8 cellular contexts compared by ENCODE assay signal in genomic region chr3:49939858-49940666, GRCh38. TPM values are rescaled to one million over a fixed set of nuclear protein-coding genes. Genes with fewer than 3 reads are reported as not detected.
DNase-seq lines count a peak whose midpoint lies in the region; ATAC-seq and TF ChIP-seq lines count a peak whose summit lies in the region.

RBM6 (plus strand) TSS chr3:49940150; CDS start chr3:49962642, 22,492 bp downstream.

- H3K9ac ChIP-seq in colonic mucosa (ENCODE audit: low read depth in 2 of 2, low read length in 2 of 2), result peak within 1 kb of the TSS; percentile 63 to 93

- H3K4me3 ChIP-seq in BE2C (ENCODE audit: low read depth, low read length) (peak within 1 kb of the TSS; percentile 90), colonic mucosa (peak within 1 kb of the TSS; percentile 90)

- TF ChIP-seq CTCF in BE2C (IDR thresholded peaks at IDR 0.05; ENCODE audit: low read depth, low read length) (no peak), colonic mucosa (IDR thresholded peaks at IDR 0.05) (no peak)

- intact Hi-C loops in colonic mucosa (cut with DNase I), result no loop called here

- peak; percentile 94 for DNase-seq in BE2C
- peak; percentile 77 for DNase-seq in GM19240 (ENCODE audit: insufficient read length, low spot score)
- DNase-seq in NCI-H526 (lab: John Stamatoyannopoulos, UW), result peak; percentile 96 to 99
- DNase-seq in activated CD4-positive, alpha-beta T cell treated with anti-CD3 and anti-CD28 coated beads for 48 hours, result peak; percentile 97
- peak; percentile 99 for DNase-seq in colonic mucosa
- peak; percentile 99 for DNase-seq in kidney tubule cell (ENCODE audit: low spot score)
- DNase-seq in stimulated activated CD4-positive, alpha-beta T cell treated with anti-CD3 and anti-CD28 coated beads, Interleukin-1b, Interleukin-23, amount 100 ng/mL, for 24 hours (ENCODE audit: low read depth in 4 of 4, low spot score in 1 of 4), result peak; percentile 83 to 94 (median 88)

- no peaks in the 10 kb centered on the region for H3K4me1 ChIP-seq in BE2C
- no peaks in the 10 kb centered on the region for H3K4me1 ChIP-seq in colonic mucosa

- H3K27me3 ChIP-seq in BE2C (no peaks in the 10 kb centered on the region), colonic mucosa (no peaks in the 10 kb centered on the region)

- H3K36me3 ChIP-seq in BE2C (no peaks in the 10 kb centered on the region), colonic mucosa (no peaks in the 10 kb centered on the region)

- H3K9me3 ChIP-seq in BE2C (no peaks in the 10 kb centered on the region), colonic mucosa (no peaks in the 10 kb centered on the region)

- peak within 1 kb of the TSS; percentile 97 for H3K27ac ChIP-seq in colonic mucosa

- ATAC-seq in HG03460 (IDR thresholded peaks at IDR 0.05; ENCODE audit: unreplicated experiment), result peak; percentile 92

RNA-seq across cellular contexts. Expression of gene RBM6, which starts in this region (rescaled TPM):
- 41.8 TPM for polyA plus RNA-seq in BE2C (2012; ENCODE audit: insufficient read depth, insufficient read length, low read depth)
- total RNA-seq in colonic mucosa, result 10 to 100 TPM; 49.8 to 60.3 TPM

Comparison
In these comparisons a context has a peak if more than half of its experiments do, and no peak if none do; other contexts are left out.
1. Peak in every context shown above with its lines: DNase-seq, ATAC-seq, H3K4me3 ChIP-seq and H3K27ac ChIP-seq.